Comparison of ENCODE assay signal across 8 cellular contexts in the genomic region with DNA sequence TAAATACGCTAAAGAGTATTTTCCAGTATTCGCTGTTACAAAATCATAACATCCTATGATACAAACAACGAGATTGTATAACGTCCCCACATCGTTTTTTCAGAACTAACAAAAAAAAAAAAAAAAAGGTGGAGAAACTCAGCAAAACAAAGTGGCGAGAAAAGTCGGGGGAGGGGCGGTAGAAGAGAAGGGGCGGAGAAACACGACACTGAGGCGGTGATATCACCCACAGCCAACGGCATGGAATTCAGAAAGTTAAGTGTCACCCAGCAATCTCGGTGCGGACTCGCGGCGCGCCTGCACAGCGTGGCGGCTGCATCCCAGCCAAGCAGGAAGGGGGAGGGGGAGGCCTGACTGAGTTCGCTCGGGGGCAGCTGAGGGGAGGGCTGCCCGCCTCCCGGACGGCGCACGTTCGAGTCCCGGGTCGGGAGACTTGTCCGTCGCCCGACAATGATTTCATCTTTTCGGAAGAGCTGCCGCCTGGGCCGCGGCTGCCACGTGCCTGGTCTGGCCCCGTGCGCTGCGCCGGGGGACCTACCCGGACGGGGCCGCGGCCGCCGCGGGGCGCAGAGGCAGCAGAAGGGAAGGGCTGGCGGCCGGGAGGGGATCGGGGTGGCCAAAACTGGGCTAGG. TPM values are rescaled to one million over a fixed set of nuclear protein-coding genes. Genes with fewer than 3 reads are reported as not detected.
DNase-seq lines count a peak whose midpoint lies in the region; ATAC-seq and TF ChIP-seq lines count a peak whose summit lies in the region.

No MANE protein-coding gene starts in this region.

- peak overlapping the region; percentile 52 for H3K27ac ChIP-seq in OCI-LY1 (ENCODE audit: low read depth, low read length, poor library complexity, severe bottlenecking)

- peaks cover 4% of the 10 kb centered on the region; the same call in 1 of the 2 replicates for H3F3A ChIP-seq in OCI-LY1 (ENCODE audit: insufficient read depth, low read length)

- TF ChIP-seq CTCF in AG09309 (IDR thresholded peaks at IDR 0.05; ENCODE audit: control insufficient read depth, insufficient read depth, low read depth, low read length, missing control alignments) (no peak), OCI-LY1 (IDR thresholded peaks at IDR 0.05; ENCODE audit: low read length) (no peak), endothelial cell (IDR thresholded peaks at IDR 0.05; ENCODE audit: unreplicated experiment) (no peak)

- H3K9me2 ChIP-seq in OCI-LY1 (ENCODE audit: low read depth, low read length): no peaks in the 10 kb centered on the region

- no peaks in the 10 kb centered on the region for H3K36me3 ChIP-seq in OCI-LY1 (ENCODE audit: insufficient read depth, low read length)

- H3K4me2 ChIP-seq in OCI-LY1 (ENCODE audit: low read length): peak overlapping the region; percentile 76

- H3K27me3 ChIP-seq in OCI-LY1 (ENCODE audit: insufficient read depth, low read length): no peaks in the 10 kb centered on the region

- H3K27me3 Mint-ChIP-seq in endothelial cell (ENCODE audit: unreplicated experiment): peaks cover 18% of the 10 kb centered on the region

- peak overlapping the region; percentile 92 for H3K27ac Mint-ChIP-seq in endothelial cell (ENCODE audit: unreplicated experiment)

- peaks cover 4% of the 10 kb centered on the region for H3K9me3 Mint-ChIP-seq in endothelial cell (ENCODE audit: unreplicated experiment)

- H3K4me3 Mint-ChIP-seq in endothelial cell (ENCODE audit: unreplicated experiment): peak overlapping the region; percentile 94

- H3K4me3 ChIP-seq in AG09309 (ENCODE audit: control insufficient read depth, low read depth, low read length) (peak overlapping the region; percentile 90), OCI-LY1 (ENCODE audit: low read depth, low read length, poor library complexity, severe bottlenecking) (peak overlapping the region; percentile 87)

- peak; percentile 52 for DNase-seq in AG09309 (ENCODE audit: low read depth)
- DNase-seq in HUDEP-2 (lab: John Stamatoyannopoulos, UW; ENCODE audit: unreplicated experiment in 76 of 76): peak in 72 of 76 experiments; percentile 1 to 73 (median 47)
- peak; percentile 68 for DNase-seq in activated T-cell treated with anti-CD3 and anti-CD28 coated beads for 24 hours (ENCODE audit: low read depth)
- peak; percentile 80 for DNase-seq in endothelial cell (ENCODE audit: low spot score)
- DNase-seq in mesenteric fat pad (ENCODE audit: low spot score): peak; percentile 95
- peak; percentile 62 for DNase-seq in stimulated activated CD8-positive, alpha-beta memory T cell treated with anti-CD3 and anti-CD28 coated beads, Interleukin-12 subunit alpha, Interleukin-12 subunit beta, amount 100 ng/mL, for 4 hours (ENCODE audit: low read depth)

- no peaks in the 10 kb centered on the region for H4K20me1 ChIP-seq in OCI-LY1 (ENCODE audit: insufficient read depth, low read length)

- H3K4me1 ChIP-seq in OCI-LY1 (ENCODE audit: insufficient read depth, low read length, severe bottlenecking): peaks cover 61% of the 10 kb centered on the region

- peak overlapping the region; percentile 38 for H2AFZ ChIP-seq in OCI-LY1 (ENCODE audit: low read length)

- no peaks in the 10 kb centered on the region for H3K9me3 ChIP-seq in OCI-LY1 (ENCODE audit: low read length)

- H3K4me1 Mint-ChIP-seq in endothelial cell (ENCODE audit: unreplicated experiment): peaks cover 22% of the 10 kb centered on the region

- peaks cover 5% of the 10 kb centered on the region for H3K36me3 Mint-ChIP-seq in endothelial cell (ENCODE audit: low read depth, unreplicated experiment)

- H3K9ac ChIP-seq in OCI-LY1 (ENCODE audit: low read length): peak overlapping the region; percentile 71

- H3K79me2 ChIP-seq in OCI-LY1 (ENCODE audit: insufficient read depth, low read length): peaks cover 49% of the 10 kb centered on the region

- ATAC-seq in GM19351 (IDR thresholded peaks at IDR 0.05; ENCODE audit: unreplicated experiment): peak; percentile 46

RNA-seq across cellular contexts. Expression of gene SETD7, which starts 0.8 kb away (rescaled TPM):
- total RNA-seq in endothelial cell (ENCODE audit: unreplicated experiment) (8.4 TPM), mesenteric fat pad (81.0 TPM)

Comparison
In these comparisons a context has a peak if more than half of its experiments do, and no peak if none do; other contexts are left out.
1. Peak in every context shown above with its lines: DNase-seq, ATAC-seq, H3K4me3 ChIP-seq and H3K27ac ChIP-seq.